30 cellular contexts compared by ENCODE assay signal in the genomic region with DNA sequence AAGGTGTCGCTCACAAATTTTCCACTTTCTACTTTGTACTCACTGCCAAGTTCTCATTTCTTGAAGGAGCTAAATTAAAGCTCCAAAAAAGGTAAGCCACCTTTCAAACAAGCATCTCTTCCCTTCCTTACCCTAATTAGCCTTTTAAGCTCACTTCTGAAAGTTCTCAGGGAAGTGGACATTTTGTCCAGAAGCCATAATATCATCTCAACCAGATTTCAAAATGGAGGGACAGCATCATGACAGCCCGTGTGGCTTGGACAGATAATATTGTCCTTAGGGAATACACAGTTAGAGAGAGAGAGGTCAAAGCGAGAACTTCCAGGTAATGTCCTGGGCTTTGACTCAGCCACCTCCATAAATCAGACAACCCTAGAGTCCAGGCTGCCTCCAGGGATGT.
A peak's percentile ranks its signal among the peaks of the same experiment; 100 is the strongest.
DNase-seq lines count a peak whose midpoint lies in the region; ATAC-seq, FAIRE-seq and TF ChIP-seq lines count a peak whose summit lies in the region.
"Had no signal": no experiment of that assay in that cellular context is flagged by ENCODE, and none has a peak within 500 bp of the region (broad histone marks: within the 10 kb centered on the region; RNA-seq: fewer than 3 reads in every experiment).

No MANE protein-coding gene starts in this region.

- peaks cover 2 to 12% of the 10 kb centered on the region in 2 experiments; a peak in 4 of 5 replicates for H3K27me3 ChIP-seq in K562 (ENCODE audit: control insufficient read depth in 2 of 2, insufficient read depth in 2 of 2, low read length in 2 of 2)
- H3K27me3 ChIP-seq in esophagus muscularis mucosa = no peaks in the 10 kb centered on the region
- no peaks in the 10 kb centered on the region for H3K27me3 ChIP-seq in MG63
- H3K27me3 ChIP-seq: BE2C; BLaER1; BLaER1 treated with 17β-estradiol and CSF1 and Interleukin-3, amounts not matched to agents 10 nM and 100 nM had no signal

- no peaks in the 10 kb centered on the region for H3K9me3 ChIP-seq in K562 (replicated peaks; ENCODE audit: control insufficient read depth, insufficient read depth, low read depth, low read length)
- no peaks in the 10 kb centered on the region for H3K9me3 ChIP-seq in esophagus muscularis mucosa
- H3K9me3 ChIP-seq in MG63 = no peaks in the 10 kb centered on the region
- H3K9me3 ChIP-seq: A549; BE2C; BLaER1; BLaER1 treated with 17β-estradiol and CSF1 and Interleukin-3, amounts not matched to agents 10 nM and 100 nM; Caco-2 had no signal

- H2AFZ ChIP-seq in K562 (ENCODE audit: low read depth, low read length) = 0 out of 2 replicates have a peak overlapping the region, but pooled peaks have one; percentile 0

- CTCF ChIA-PET in K562 (lab: Yijun Ruan, JAX; ENCODE audit: low intra/inter-chr PET ratio) = no interaction called here

- H4K20me1 ChIP-seq in K562 (replicated peaks; ENCODE audit: control insufficient read depth, insufficient read depth, low read length) = no peaks in the 10 kb centered on the region
- H4K20me1 ChIP-seq: BLaER1; BLaER1 treated with 17β-estradiol and CSF1 and Interleukin-3, amounts not matched to agents 10 nM and 100 nM had no signal

- peak; percentile 6 for FAIRE-seq in K562 (lab: Jason Lieb, UNC)
- FAIRE-seq: A204.1, A549 had no signal

- TF ChIP-seq CTCF in K562 (IDR thresholded peaks at IDR 0.05 in 2 of 3, conservative IDR thresholded peaks at IDR 0.05 in 1 of 3; ENCODE audit: insufficient read depth in 2 of 3, low read depth in 1 of 3, low read length in 3 of 3) (no peak), esophagus muscularis mucosa (IDR thresholded peaks at IDR 0.05) (no peak)

- H3K4me1 ChIP-seq in K562 (replicated peaks in 1 of 2; ENCODE audit: control insufficient read depth in 2 of 2, insufficient read depth in 2 of 2, low read length in 2 of 2) (no peaks in the 10 kb centered on the region), esophagus muscularis mucosa (no peaks in the 10 kb centered on the region)
- H3K4me1 ChIP-seq: A549; BE2C; BLaER1; BLaER1 treated with 17β-estradiol and CSF1 and Interleukin-3, amounts not matched to agents 10 nM and 100 nM; Caco-2 had no signal

- H3K27ac ChIP-seq in K562 (ENCODE audit: extremely low read depth, low read depth, low read length) (no peak overlapping the region), esophagus muscularis mucosa (replicated peaks in 1 of 4) (no peak overlapping the region)
- H3K27ac ChIP-seq: 22Rv1; A549; BLaER1; BLaER1 treated with 17β-estradiol and CSF1 and Interleukin-3, amounts not matched to agents 10 nM and 100 nM; C4-2B had no signal

- H3K36me3 ChIP-seq in K562 (ENCODE audit: control insufficient read depth, insufficient read depth, low read length) = no peaks in the 10 kb centered on the region
- H3K36me3 ChIP-seq in esophagus muscularis mucosa = peaks cover 0 to 9% (median 0%) of the 10 kb centered on the region in 4 donors
- no peaks in the 10 kb centered on the region for H3K36me3 ChIP-seq in MG63
- H3K36me3 ChIP-seq: BLaER1; BLaER1 treated with 17β-estradiol and CSF1 and Interleukin-3, amounts not matched to agents 10 nM and 100 nM had no signal

- intact Hi-C loops in K562 (cut with micrococcal nuclease) (no loop called here), esophagus muscularis mucosa (cut with DNase I) (no loop called here)

- H3K9me1 ChIP-seq in K562 (ENCODE audit: control insufficient read depth, insufficient read depth, low read length) = no peaks in the 10 kb centered on the region

- no peak; the same call in 2 of the 3 replicates for ATAC-seq in K562
- ATAC-seq in activated CD4-positive, CD25-positive, alpha-beta regulatory T cell treated with anti-CD3 and anti-CD28 coated beads, Interleukin-2, amount 50 U/mL, for 24 hours = no peak
- ATAC-seq: A549; CD8-positive, alpha-beta T cell had no signal

- TF ChIP-seq RAD21 in K562 (CRISPR knock-in tag; conservative IDR thresholded peaks at IDR 0.05 in 1 of 2, IDR thresholded peaks at IDR 0.05 in 1 of 2) = no peak

- no TSS peak for BruUV-seq in K562 (replicated peaks; lab: Mats Ljungman, UMichigan)

- no peak for TF ChIP-seq EP300 in K562 (IDR thresholded peaks at IDR 0.05; ENCODE audit: low read length)
- no peak for TF ChIP-seq EP300 in esophagus muscularis mucosa (IDR thresholded peaks at IDR 0.05)

- H3K79me2 ChIP-seq in K562 (ENCODE audit: control insufficient read depth, insufficient read depth, low read length) = no peaks in the 10 kb centered on the region

- no peak overlapping the region; the same call in 1 of the 2 replicates for H3K4me2 ChIP-seq in K562 (ENCODE audit: insufficient read depth, low read length)
- H3K4me2 ChIP-seq: A549; BLaER1; BLaER1 treated with 17β-estradiol and CSF1 and Interleukin-3, amounts not matched to agents 10 nM and 100 nM had no signal

- peak in 1 of 4 experiments; percentile 8 for DNase-seq in K562 (ENCODE audit: extremely low read depth in 1 of 4, low spot score in 3 of 4)
- peak; percentile 34 for DNase-seq in esophagus muscularis mucosa (ENCODE audit: extremely low spot score)
- no peak for DNase-seq in MG63
- DNase-seq: 8988T; ACHN; AML-193; BE2C; C1 segment of cervical spinal cord; Caco-2; Calu3; CD4-positive, alpha-beta memory T cell; CD4-positive, alpha-beta T cell; CD4-positive, CD25-positive, alpha-beta regulatory T cell; CD8-positive, alpha-beta memory T cell; CD8-positive, alpha-beta T cell; COR-L47; DMS 273 treated with DMSO at 0.1 percent for 48 hours; DMS153; DMS53; DMS79; DMS79 treated with DMSO at 0.1 percent for 48 hours; DND-41; EL had no signal

- in situ Hi-C loops in K562 (cut with MboI) = no loop called here

- H3K4me3 ChIP-seq in K562 (no peak overlapping the region), esophagus muscularis mucosa (no peak overlapping the region), MG63 (no peak overlapping the region)
- H3K4me3 ChIP-seq: A549; BLaER1; BLaER1 treated with 17β-estradiol and CSF1 and Interleukin-3, amounts not matched to agents 10 nM and 100 nM had no signal

- TF ChIP-seq POLR2A in K562 (conservative IDR thresholded peaks at IDR 0.05) = no peak
- TF ChIP-seq POLR2A in esophagus muscularis mucosa (IDR thresholded peaks at IDR 0.05; ENCODE audit: low read depth) = no peak

- WGBS in K562 (ENCODE audit: insufficient coverage, low coverage, missing lambda C conversion rate) = 2% methylated on average over 3 of the region's 3 CpGs
- WGBS in esophagus muscularis mucosa = 71% methylated on average over 3 of the region's 3 CpGs

- no peak overlapping the region for H3K9ac ChIP-seq in K562 (ENCODE audit: insufficient read depth in 1 of 2, low read depth in 2 of 2, low read length in 2 of 2)
- H3K9ac ChIP-seq: BLaER1; BLaER1 treated with 17β-estradiol and CSF1 and Interleukin-3, amounts not matched to agents 10 nM and 100 nM had no signal

- POLR2A ChIA-PET in K562 (lab: Yijun Ruan, JAX) = interaction anchor here (0.7 to 1.5 kb wide), 2 partner anchors 24 to 256 kb away, joined by 3 to 5 read pairs; no protein-coding TSS in a partner anchor

TF ChIP-seq in K562, 482 proteins besides CTCF, POLR2A, EP300 and RAD21:
- TF ChIP-seq JUND (IDR thresholded peaks at IDR 0.05; ENCODE audit: borderline replicate concordance, low read depth, low read length) = no peak
- no peak for TF ChIP-seq JUND (tag; IDR thresholded peaks at IDR 0.05; ENCODE audit: borderline replicate concordance, low read depth, low read length)
- peak in 1 of 3 experiments; percentile 75 for TF ChIP-seq YY1 (IDR thresholded peaks at IDR 0.05; ENCODE audit: borderline replicate concordance in 1 of 3, control insufficient read depth in 1 of 3, extremely low read depth in 1 of 3, insufficient read depth in 3 of 3, insufficient read length in 1 of 3, insufficient replicate concordance in 2 of 3, low read depth in 1 of 3, low read length in 2 of 3)
- TF ChIP-seq ZNF274 (IDR thresholded peaks at IDR 0.05; ENCODE audit: borderline replicate concordance, low read depth, low read length) = no peak
- no peak for TF ChIP-seq ZNF740 (CRISPR knock-in tag; IDR thresholded peaks at IDR 0.05)
- TF ChIP-seq ZNF740 (tag; IDR thresholded peaks at IDR 0.05) = no peak
- 0 out of 2 replicates have a peak, but pooled peaks have one; percentile 12 for TF ChIP-seq ARID1B (IDR thresholded peaks at IDR 0.05)
- 0 out of 2 replicates have a peak, but pooled peaks have one; percentile 21 for TF ChIP-seq CBFA2T3 (IDR thresholded peaks at IDR 0.05)
- peak; percentile 72 for TF ChIP-seq KAT8 (IDR thresholded peaks at IDR 0.05; ENCODE audit: low read depth)
- no peak for TF ChIP-seq ZNF175 (CRISPR knock-in tag; IDR thresholded peaks at IDR 0.05; ENCODE audit: low read depth)
- TF ChIP-seq TCF3 (CRISPR knock-in tag; IDR thresholded peaks at IDR 0.05) = peak; percentile 47; the same call in 1 of the 2 replicates
- TF ChIP-seq TFAM (CRISPR knock-in tag; conservative IDR thresholded peaks at IDR 0.05) = no peak
- TF ChIP-seq TEAD4 (IDR thresholded peaks at IDR 0.05; ENCODE audit: low read length) = peak; percentile 61; the same call in 1 of the 2 replicates
- no peak for TF ChIP-seq TEAD4 (CRISPR knock-in tag; IDR thresholded peaks at IDR 0.05; ENCODE audit: borderline replicate concordance)
- peak; percentile 41; the same call in 1 of the 2 replicates for TF ChIP-seq TAL1 (IDR thresholded peaks at IDR 0.05)
